ENCODE assay signal across 10 cellular contexts in the genomic region with DNA sequence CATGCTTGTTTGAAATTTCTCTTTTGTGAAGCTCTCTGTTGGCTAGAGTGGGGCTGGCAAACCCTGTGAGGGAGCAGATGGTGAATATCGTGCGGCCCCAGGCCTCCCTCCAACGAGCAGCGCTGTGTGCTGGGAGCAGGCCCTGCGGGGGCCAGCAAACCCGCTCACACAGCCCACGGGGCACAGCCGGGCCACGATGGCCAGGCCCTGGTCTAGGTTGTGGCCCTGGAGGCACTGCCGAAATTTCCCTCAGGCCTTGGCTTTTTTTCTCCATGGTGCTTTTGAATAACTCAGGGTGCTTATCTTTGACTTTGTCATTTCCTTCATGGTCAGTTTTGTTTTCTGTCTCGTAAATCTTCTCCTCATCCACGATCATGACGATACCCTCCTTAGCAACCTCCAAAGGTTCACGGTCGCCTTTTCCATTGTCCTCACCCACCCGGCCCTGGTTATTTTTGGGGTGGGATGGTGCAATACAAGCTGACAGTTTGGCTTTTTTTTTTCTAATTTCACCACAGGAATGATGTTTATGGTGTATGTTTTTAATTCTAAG. TPM values are rescaled to one million over a fixed set of nuclear protein-coding genes. Genes with fewer than 3 reads are reported as not detected.
DNase-seq lines count a peak whose midpoint lies in the region; ATAC-seq and TF ChIP-seq lines count a peak whose summit lies in the region.
"Had no signal": no experiment of that assay in that cellular context is flagged by ENCODE, and none has a peak within 500 bp of the region (broad histone marks: within the 10 kb centered on the region; RNA-seq: fewer than 3 reads in every experiment).

No MANE protein-coding gene starts in this region.

- POLR2A ChIA-PET in BJ (lab: Charles Lee): no interaction called here

- ATAC-seq in GM21515 (IDR thresholded peaks at IDR 0.05; ENCODE audit: unreplicated experiment) (no peak), HG03378 (IDR thresholded peaks at IDR 0.05; ENCODE audit: unreplicated experiment) (no peak)

- CTCF ChIA-PET in BJ (lab: Yijun Ruan, JAX): interaction anchor here (0.6 kb wide), 1 partner anchor 37 kb away, joined by 4 read pairs; no protein-coding TSS in a partner anchor

- TF ChIP-seq POLR2A in esophagus squamous epithelium (IDR thresholded peaks at IDR 0.05): no peak
- TF ChIP-seq POLR2A in ovary (IDR thresholded peaks at IDR 0.05): no peak

- TF ChIP-seq EP300 in ovary (IDR thresholded peaks at IDR 0.05): no peak

- H3K4me1 ChIP-seq in esophagus squamous epithelium (peaks cover 2 to 34% (median 3%) of the 10 kb centered on the region in 3 donors), ovary (ENCODE audit: insufficient read depth) (peaks cover 32% of the 10 kb centered on the region)

- no peaks in the 10 kb centered on the region for H3K9me3 ChIP-seq in esophagus squamous epithelium
- no peaks in the 10 kb centered on the region for H3K9me3 ChIP-seq in ovary
- H3K9me3 ChIP-seq: testis had no signal

- DNase-seq in BJ (ENCODE audit: low read depth) (peak; percentile 44), NCI-H1694 treated with DMSO at 0.1 percent for 48 hours (lab: John Stamatoyannopoulos, UW) (peak; percentile 38), esophagus squamous epithelium (lab: John Stamatoyannopoulos, UW) (no peak), ovary (peak in 3 of 5 donors; percentile 29 to 63 (median 44)), NCI-H510A treated with DMSO at 0.1 percent for 48 hours (lab: John Stamatoyannopoulos, UW) (no peak), head of caudate nucleus (no peak)
- DNase-seq: activated CD8-positive, alpha-beta memory T cell treated with anti-CD3 and anti-CD28 coated beads for 24 hours; testis had no signal

- H3K36me3 ChIP-seq in BJ (ENCODE audit: control insufficient read depth, insufficient read depth, low read length) (peaks cover 20% of the 10 kb centered on the region), esophagus squamous epithelium (peaks cover 8 to 58% (median 10%) of the 10 kb centered on the region in 3 donors), ovary (no peaks in the 10 kb centered on the region)

- H3K4me3 ChIP-seq in BJ (ENCODE audit: low read depth, low read length) (no peak overlapping the region), esophagus squamous epithelium (no peak overlapping the region), ovary (no peak overlapping the region)
- H3K4me3 ChIP-seq: testis had no signal

- H3K27me3 ChIP-seq in BJ (ENCODE audit: control insufficient read depth, insufficient read depth, low read length) (no peaks in the 10 kb centered on the region), esophagus squamous epithelium (no peaks in the 10 kb centered on the region), ovary (no peaks in the 10 kb centered on the region)
- H3K27me3 ChIP-seq: testis had no signal

- intact Hi-C loops in esophagus squamous epithelium (cut with DNase I) (no loop called here), ovary (cut with DNase I) (no loop called here), head of caudate nucleus (cut with DNase I) (no loop called here)

- TF ChIP-seq CTCF in BJ (IDR thresholded peaks at IDR 0.05; ENCODE audit: insufficient read depth, low read depth, low read length) (no peak), esophagus squamous epithelium (IDR thresholded peaks at IDR 0.05) (no peak), ovary (IDR thresholded peaks at IDR 0.05) (no peak)

- 60 to 73% methylated on average over 12 to 13 of the region's 16 CpGs for WGBS in esophagus squamous epithelium, 2 donors
- 6 to 18% (median 11%) methylated on average over 16 of the region's 16 CpGs for WGBS in ovary, 3 donors

- H3K27ac ChIP-seq in esophagus squamous epithelium (peak overlapping the region in 3 of 4 donors; percentile 34 to 66 (median 53)), ovary (peak overlapping the region; percentile 64 to 74)

RNA-seq across cellular contexts. Expression of a gene that starts 20.7 kb away (rescaled TPM):
- polyA plus RNA-seq in BJ (2011; rRNA removed) (28.3 and 37.6 TPM in 2 replicates), ovary (10 to 100 TPM; 21.7 to 45.4 TPM)
- polyA minus RNA-seq in BJ (2011; rRNA and poly(A)+ RNA removed): 47.0 and 63.0 TPM in 2 replicates
- total RNA-seq in esophagus squamous epithelium (10 to 100 TPM; 40.0 to 57.6 (median 46.9) TPM), ovary (10 to 100 TPM; 33.2 to 51.2 (median 45.3) TPM)

RNA-seq across cellular contexts. Expression of a gene that starts 37.4 kb away (rescaled TPM):
- polyA plus RNA-seq in BJ (2011; rRNA removed) (1.6 and 2.8 TPM in 2 replicates), ovary (1 to 10 TPM in 1 of 2 donors, under 1 TPM in 1; 0.43 to 1.8 TPM)
- 2.0 and 2.3 TPM in 2 replicates for polyA minus RNA-seq in BJ (2011; rRNA and poly(A)+ RNA removed)
- total RNA-seq in esophagus squamous epithelium (1 to 10 TPM; 2.5 to 6.5 (median 4.7) TPM), ovary (1 to 10 TPM; 1.1 to 5.2 (median 2.5) TPM)

RNA-seq across cellular contexts. Expression of a gene that starts 52.0 kb away (rescaled TPM):
- polyA plus RNA-seq in BJ (2011; rRNA removed) (21.6 and 24.4 TPM in 2 replicates), ovary (1 to 10 TPM; 6.4 to 6.5 TPM)
- polyA minus RNA-seq in BJ (2011; rRNA and poly(A)+ RNA removed): 6.1 and 9.6 TPM in 2 replicates
- total RNA-seq in esophagus squamous epithelium (10 to 100 TPM in 2 of 4 donors, 1 to 10 TPM in 2; 7.2 to 19.5 (median 12.8) TPM), ovary (10 to 100 TPM in 4 of 7 donors, 1 to 10 TPM in 3; 4.0 to 18.3 (median 10.0) TPM)

RNA-seq across cellular contexts. Expression of a gene that starts 52.2 kb away (rescaled TPM):
- polyA plus RNA-seq in BJ (2011; rRNA removed) (275 and 330 TPM in 2 replicates), ovary (100 to 1,000 TPM; 207 to 359 TPM)
- polyA minus RNA-seq in BJ (2011; rRNA and poly(A)+ RNA removed): 38.7 and 68.8 TPM in 2 replicates
- total RNA-seq in esophagus squamous epithelium (100 to 1,000 TPM in 2 of 4 donors, 10 to 100 TPM in 2; 74.5 to 126 (median 103) TPM), ovary (100 to 1,000 TPM; 180 to 267 (median 189) TPM)

Comparison
In these comparisons a context has a peak if more than half of its experiments do, and no peak if none do; other contexts are left out.
1. DNase-seq: peak in BJ (single experiment), NCI-H1694 treated with DMSO at 0.1 percent for 48 hours (single experiment) and ovary (3 of 5); none in esophagus squamous epithelium (single experiment), NCI-H510A treated with DMSO at 0.1 percent for 48 hours (single experiment) and head of caudate nucleus (0 of 42).